In the genomic region with DNA sequence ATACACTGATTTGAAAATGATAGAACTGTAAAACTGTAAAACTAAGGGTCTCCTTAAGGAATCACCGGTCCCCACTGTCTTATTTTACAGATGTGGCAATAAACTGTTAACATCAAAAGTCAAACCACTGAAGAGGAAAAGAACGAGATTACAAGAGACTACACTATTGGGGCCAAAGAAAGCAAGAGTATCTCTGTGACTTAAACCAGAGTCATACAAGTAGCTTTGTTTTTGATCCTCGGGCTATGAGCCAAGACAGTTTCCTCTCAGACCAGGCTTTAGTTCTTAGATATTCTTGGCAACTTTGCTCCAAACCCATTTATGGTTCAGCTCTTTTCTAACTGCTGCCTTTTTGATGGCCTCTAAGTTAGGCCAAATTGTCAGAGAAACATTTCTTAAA, we compare ENCODE assay signal across 10 cellular contexts.
DNase-seq lines count a peak whose midpoint lies in the region; TF ChIP-seq lines count a peak whose summit lies in the region.
"Had no signal": no experiment of that assay in that cellular context is flagged by ENCODE, and none has a peak within 500 bp of the region (broad histone marks: within the 10 kb centered on the region; RNA-seq: fewer than 3 reads in every experiment).

No MANE protein-coding gene starts in this region.

- no peak overlapping the region for H2AK5ac ChIP-seq in mesendoderm (ENCODE audit: low read length)

- no peak overlapping the region for H3K23ac ChIP-seq in mesendoderm (ENCODE audit: low read length)

- H3K4me1 ChIP-seq in mesendoderm (ENCODE audit: control insufficient read depth, low read depth, low read length) = peaks cover 2% of the 10 kb centered on the region

- no peak for TF ChIP-seq CTCF in fibroblast of the aortic adventitia (IDR thresholded peaks at IDR 0.05; ENCODE audit: insufficient read depth, low read length)

- WGBS in mesendoderm (ENCODE audit: extremely low coverage, insufficient coverage, low lambda C conversion rate) = no CpG with 5 or more reads among the region's 3 CpGs

- peaks cover 2% of the 10 kb centered on the region for H3K79me1 ChIP-seq in mesendoderm (ENCODE audit: low read length)

- H3K27me3 ChIP-seq in mesendoderm (ENCODE audit: insufficient read depth, low read length, poor library complexity) = no peaks in the 10 kb centered on the region

- no peak overlapping the region for H2BK120ac ChIP-seq in mesendoderm (ENCODE audit: low read depth, low read length)

- no peak overlapping the region for H4K8ac ChIP-seq in mesendoderm (ENCODE audit: low read depth, low read length)

- no peaks in the 10 kb centered on the region for H3K79me2 ChIP-seq in mesendoderm (ENCODE audit: control insufficient read depth, insufficient read depth, low read length)

- no peak overlapping the region for H2BK15ac ChIP-seq in mesendoderm (replicated peaks; ENCODE audit: low read depth)

- no peak overlapping the region for H2BK5ac ChIP-seq in mesendoderm (ENCODE audit: low read length)

- no peak overlapping the region for H3K4ac ChIP-seq in mesendoderm (ENCODE audit: low read depth, low read length)

- H3K56ac ChIP-seq in mesendoderm (ENCODE audit: low read length) = no peak overlapping the region

- H3K27ac ChIP-seq in mesendoderm (ENCODE audit: low read depth, low read length) = no peak overlapping the region

- H3K9ac ChIP-seq in mesendoderm (ENCODE audit: low read length) = no peak overlapping the region

- no peak overlapping the region for H4K5ac ChIP-seq in mesendoderm (ENCODE audit: low read length)

- H3K4me3 ChIP-seq in fibroblast of the aortic adventitia (ENCODE audit: low read depth, low read length) (no peak overlapping the region), mesendoderm (ENCODE audit: low read length) (no peak overlapping the region)

- H3K18ac ChIP-seq in mesendoderm (ENCODE audit: low read length) = no peak overlapping the region

- no peaks in the 10 kb centered on the region for H3K36me3 ChIP-seq in mesendoderm (ENCODE audit: control insufficient read depth, insufficient read depth, low read length)

- H3K4me2 ChIP-seq in mesendoderm (ENCODE audit: low read length) = no peak overlapping the region

- DNase-seq in EH (ENCODE audit: low read depth) (peak; percentile 89), RPMI7951 (ENCODE audit: low read depth) (peak; percentile 86), fibroblast of the aortic adventitia (ENCODE audit: low read depth) (peak; percentile 99), pons (ENCODE audit: low spot score) (peak; percentile 66), mesendoderm (no peak), NCI-H2196 (lab: John Stamatoyannopoulos, UW; ENCODE audit: unreplicated experiment) (no peak), HuH-7 (ENCODE audit: low spot score) (no peak), T-helper 1 cell (no peak)
- DNase-seq: cerebellar nuclear complex, NCI-H1417 treated with DMSO at 0.1 percent for 48 hours had no signal

Comparison
In these comparisons a context has a peak if more than half of its experiments do, and no peak if none do; other contexts are left out.
1. DNase-seq: peak in EH (single experiment), RPMI7951 (single experiment), fibroblast of the aortic adventitia (single experiment) and pons (single experiment); none in mesendoderm (single experiment), NCI-H2196 (single experiment), HuH-7 (single experiment) and T-helper 1 cell (0 of 5).